Comparison of ENCODE assay signal across 14 cellular contexts in the genomic region with DNA sequence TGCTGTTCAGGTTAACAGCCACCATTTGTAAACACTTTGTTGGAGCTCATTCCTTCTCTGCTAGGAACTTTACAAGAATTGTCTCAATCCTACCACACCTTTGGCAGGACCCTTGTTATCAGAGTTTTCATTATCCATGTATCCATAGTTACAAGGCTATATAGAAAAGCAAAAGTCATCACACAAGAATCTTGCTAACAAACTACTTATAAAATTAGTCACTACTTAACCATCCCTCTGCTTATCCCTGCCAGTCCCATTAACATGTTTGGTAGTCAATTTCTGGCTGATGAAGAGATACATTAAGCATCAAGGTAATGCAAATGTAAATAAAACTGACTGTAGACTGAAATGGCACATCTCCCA. TPM values are rescaled to one million over a fixed set of nuclear protein-coding genes. Genes with fewer than 3 reads are reported as not detected.
DNase-seq lines count a peak whose midpoint lies in the region; ATAC-seq and TF ChIP-seq lines count a peak whose summit lies in the region.
"Had no signal": no experiment of that assay in that cellular context is flagged by ENCODE, and none has a peak within 500 bp of the region (broad histone marks: within the 10 kb centered on the region; RNA-seq: fewer than 3 reads in every experiment).

No MANE protein-coding gene starts in this region.

- H3K36me3 Mint-ChIP-seq in CD8-positive, alpha-beta T cell: peaks cover 5% of the 10 kb centered on the region
- H3K36me3 Mint-ChIP-seq: natural killer cell had no signal

- H3K27me3 Mint-ChIP-seq in CD8-positive, alpha-beta T cell (ENCODE audit: low read depth): no peaks in the 10 kb centered on the region

- H3K27ac ChIP-seq in RWPE1: no peak overlapping the region
- peak overlapping the region; percentile 15 for H3K27ac ChIP-seq in foreskin keratinocyte
- H3K27ac ChIP-seq in suprapubic skin: no peak overlapping the region
- no peak overlapping the region for H3K27ac ChIP-seq in CD8-positive, alpha-beta T cell (ENCODE audit: low read depth, low read length)

- H3K4me1 ChIP-seq in foreskin keratinocyte (peaks cover 9% of the 10 kb centered on the region), suprapubic skin (no peaks in the 10 kb centered on the region)
- H3K4me1 ChIP-seq in CD8-positive, alpha-beta T cell (ENCODE audit: insufficient read depth, low read length): no peaks in the 10 kb centered on the region

- no peak for TF ChIP-seq POLR2A in suprapubic skin (IDR thresholded peaks at IDR 0.05)

- DNase-seq in AG08396 (ENCODE audit: low spot score) (peak; percentile 68), RWPE1 (ENCODE audit: low spot score) (peak; percentile 89), foreskin keratinocyte (peak; percentile 68 to 78), NCI-H1694 treated with DMSO at 0.1 percent for 48 hours (lab: John Stamatoyannopoulos, UW) (no peak), suprapubic skin (ENCODE audit: low spot score in 2 of 2) (no peak)
- DNase-seq in CD8-positive, alpha-beta T cell: no peak
- DNase-seq: activated CD4-positive, alpha-beta T cell treated with anti-CD3 and anti-CD28 coated beads, Interleukin-2, amount 50 U/mL, for 1 hour; activated naive CD4-positive, alpha-beta T cell treated with anti-CD3 and anti-CD28 coated beads for 36 hours; MM.1S; natural killer cell; stimulated activated CD4-positive, alpha-beta T cell treated with anti-CD3 and anti-CD28 coated beads, Interleukin-15, amount 100 ng/mL, for 24 hours; stomach had no signal

- TF ChIP-seq CTCF in RWPE1 (conservative IDR thresholded peaks at IDR 0.05; ENCODE audit: low read depth) (no peak), foreskin keratinocyte (conservative IDR thresholded peaks at IDR 0.05) (no peak), suprapubic skin (IDR thresholded peaks at IDR 0.05) (no peak)
- no peak for TF ChIP-seq CTCF in CD8-positive, alpha-beta T cell (IDR thresholded peaks at IDR 0.05)

- no peak overlapping the region for H3K4me3 ChIP-seq in suprapubic skin
- H3K4me3 ChIP-seq in CD8-positive, alpha-beta T cell (ENCODE audit: low read depth, low read length): no peak overlapping the region
- H3K4me3 ChIP-seq: stomach had no signal

- ATAC-seq in foreskin keratinocyte: peak; percentile 89
- ATAC-seq in CD8-positive, alpha-beta T cell: no peak
- ATAC-seq: natural killer cell had no signal

- no peak overlapping the region for H3K4me3 Mint-ChIP-seq in CD8-positive, alpha-beta T cell
- H3K4me3 Mint-ChIP-seq: activated naive CD4-positive, alpha-beta T cell treated with anti-CD3 and anti-CD28 coated beads for 36 hours; natural killer cell had no signal

- H3K27ac Mint-ChIP-seq in CD8-positive, alpha-beta T cell: no peak overlapping the region
- H3K27ac Mint-ChIP-seq: activated naive CD4-positive, alpha-beta T cell treated with anti-CD3 and anti-CD28 coated beads for 36 hours; natural killer cell had no signal

- H3K27me3 ChIP-seq in foreskin keratinocyte: no peaks in the 10 kb centered on the region
- no peaks in the 10 kb centered on the region for H3K27me3 ChIP-seq in suprapubic skin
- H3K27me3 ChIP-seq in CD8-positive, alpha-beta T cell (ENCODE audit: insufficient read depth, low read length): no peaks in the 10 kb centered on the region
- H3K27me3 ChIP-seq: stomach had no signal

- no peaks in the 10 kb centered on the region for H3K9me3 Mint-ChIP-seq in CD8-positive, alpha-beta T cell
- H3K9me3 Mint-ChIP-seq: activated naive CD4-positive, alpha-beta T cell treated with anti-CD3 and anti-CD28 coated beads for 36 hours; natural killer cell had no signal

- intact Hi-C loops in CD8-positive, alpha-beta T cell (cut with DNase I, micrococcal nuclease): no loop called here

- no peak for TF ChIP-seq EP300 in suprapubic skin (IDR thresholded peaks at IDR 0.05)

- CTCF ChIA-PET in RWPE1 (lab: Yijun Ruan, JAX): interaction anchor here (0.6 to 0.7 kb wide), 2 partner anchors 53 to 498 kb away, joined by 3 to 7 read pairs; no protein-coding TSS in a partner anchor
- CTCF ChIA-PET in CD8-positive, alpha-beta T cell (lab: Charles Lee): no interaction called here

- no peaks in the 10 kb centered on the region for H3K36me3 ChIP-seq in suprapubic skin
- H3K36me3 ChIP-seq in CD8-positive, alpha-beta T cell (ENCODE audit: insufficient read depth, low read length): peaks cover 5% of the 10 kb centered on the region

- no peaks in the 10 kb centered on the region for H3K9me3 ChIP-seq in suprapubic skin
- H3K9me3 ChIP-seq in CD8-positive, alpha-beta T cell (ENCODE audit: low read length): no peaks in the 10 kb centered on the region
- H3K9me3 ChIP-seq: stomach had no signal

- POLR2A ChIA-PET in RWPE1 (lab: Yijun Ruan, JAX; ENCODE audit: low non-redundant PET): interaction anchor here (0.6 kb wide), 1 partner anchor 11 kb away, joined by 3 read pairs; no protein-coding TSS in a partner anchor
- POLR2A ChIA-PET in CD8-positive, alpha-beta T cell (lab: Charles Lee): no interaction called here

- H3K4me1 Mint-ChIP-seq in CD8-positive, alpha-beta T cell (ENCODE audit: low read depth): no peaks in the 10 kb centered on the region

RNA-seq across cellular contexts. Expression of a gene that starts 10.4 kb away (rescaled TPM):
- 2.2 and 2.6 TPM in 2 replicates for total RNA-seq in foreskin keratinocyte
- 1.5 and 1.6 TPM in 2 replicates for polyA plus RNA-seq in foreskin keratinocyte
- total RNA-seq in suprapubic skin: 1 to 10 TPM; 2.1 to 4.6 (median 3.6) TPM
- under 1 TPM; 0.30 to 0.58 TPM for total RNA-seq in CD8-positive, alpha-beta T cell

RNA-seq across cellular contexts. Expression of a gene that starts 10.6 kb away (rescaled TPM):
- total RNA-seq in foreskin keratinocyte: 22.3 and 31.3 TPM in 2 replicates
- 27.2 and 39.9 TPM in 2 replicates for polyA plus RNA-seq in foreskin keratinocyte
- total RNA-seq in suprapubic skin: 10 to 100 TPM; 34.4 to 62.0 (median 44.3) TPM
- total RNA-seq in CD8-positive, alpha-beta T cell: 10 to 100 TPM; 14.5 to 17.0 TPM

RNA-seq across cellular contexts. Expression of a gene that starts 13.2 kb away (rescaled TPM):
- total RNA-seq in foreskin keratinocyte (7.5 and 8.3 TPM in 2 replicates), suprapubic skin (10 to 100 TPM in 3 of 4 donors, 1 to 10 TPM in 1; 9.7 to 18.4 (median 15.0) TPM)
- polyA plus RNA-seq in foreskin keratinocyte: 3.8 and 4.0 TPM in 2 replicates
- 1 to 10 TPM; 8.5 to 9.2 TPM for total RNA-seq in CD8-positive, alpha-beta T cell

RNA-seq across cellular contexts. Expression of a gene that starts 19.6 kb away (rescaled TPM):
- total RNA-seq in foreskin keratinocyte (0.25 and 0.44 TPM in 2 replicates), suprapubic skin (10 to 100 TPM in 1 of 4 donors, 1 to 10 TPM in 2, not detected in 1; 1.9 to 12.9 (median 6.4) TPM)
- 0.07 and 0.11 TPM in 2 replicates for polyA plus RNA-seq in foreskin keratinocyte
- total RNA-seq in CD8-positive, alpha-beta T cell: under 1 TPM in 1 of 2 experiments, not detected in 1; 0.64 TPM
- total RNA-seq: G401, NCI-H460 had no signal

RNA-seq across cellular contexts. Expression of a gene that starts 23.2 kb away (rescaled TPM):
- total RNA-seq in foreskin keratinocyte: 1.1 and 1.2 TPM in 2 replicates
- polyA plus RNA-seq in foreskin keratinocyte: 1.1 and 1.2 TPM in 2 replicates
- 10 to 100 TPM in 1 of 4 donors, 1 to 10 TPM in 3; 4.2 to 11.5 (median 5.7) TPM for total RNA-seq in suprapubic skin
- total RNA-seq in CD8-positive, alpha-beta T cell: 1 to 10 TPM; 1.6 to 1.7 TPM

Comparison
In these comparisons a context has a peak if more than half of its experiments do, and no peak if none do; other contexts are left out.
1. DNase-seq: peak in AG08396 (single experiment), RWPE1 (single experiment) and foreskin keratinocyte (2 of 2); none in NCI-H1694 treated with DMSO at 0.1 percent for 48 hours (single experiment), suprapubic skin (0 of 2) and CD8-positive, alpha-beta T cell (0 of 7).